8 cellular contexts compared by ENCODE assay signal in genomic region chr6:27177454-27178000, GRCh38.
DNase-seq lines count a peak whose midpoint lies in the region; ATAC-seq, FAIRE-seq and TF ChIP-seq lines count a peak whose summit lies in the region.

No MANE protein-coding gene starts in this region.

- WGBS in neuronal stem cell (ENCODE audit: extremely low coverage in 2 of 2, insufficient read length in 2 of 2, insufficient replicate concordance in 1 of 2), 2 donors, result no CpG with 5 or more reads among the region's 30 CpGs
- WGBS in testis, 2 donors, result 0% methylated on average over 12 to 29 of the region's 30 CpGs

- H4K91ac ChIP-seq in neuronal stem cell (ENCODE audit: low read depth, low read length, poor library complexity), result no peak overlapping the region

- H3K4me2 ChIP-seq in neuronal stem cell (ENCODE audit: insufficient read depth, low read length, poor library complexity, severe bottlenecking), result peak overlapping the region; percentile 67

- CTCF ChIA-PET in RWPE1 (lab: Yijun Ruan, JAX), result interaction anchor here (0.6 to 1.4 kb wide), 3 partner anchors 15 to 659 kb away, joined by 3 to 8 read pairs (median 4); no protein-coding TSS in a partner anchor

- H3K27ac ChIP-seq in RWPE1 (peak overlapping the region; percentile 91), neuronal stem cell (replicated peaks; ENCODE audit: low read length) (peak overlapping the region; percentile 77), testis (peak overlapping the region; percentile 57 to 79)

- peak overlapping the region; percentile 40 for H2AK5ac ChIP-seq in neuronal stem cell (ENCODE audit: low read depth, low read length)

- peaks cover 0 to 2% of the 10 kb centered on the region in 2 donors for H3K4me1 ChIP-seq in neuronal stem cell (ENCODE audit: control insufficient read depth in 2 of 2, insufficient read depth in 1 of 2, low read depth in 1 of 2, low read length in 2 of 2)
- H3K4me1 ChIP-seq in testis, result no peaks in the 10 kb centered on the region

- H2BK15ac ChIP-seq in neuronal stem cell (ENCODE audit: low read length), result peak overlapping the region; percentile 65

- ATAC-seq in GM21529 (IDR thresholded peaks at IDR 0.05; ENCODE audit: unreplicated experiment), result peak; percentile 73

- H3K14ac ChIP-seq in neuronal stem cell (ENCODE audit: low read length), result no peak overlapping the region

- DNase-seq in DMS79 treated with DMSO at 0.1 percent for 48 hours (lab: John Stamatoyannopoulos, UW) (peak; percentile 11), RWPE1 (ENCODE audit: low spot score) (peak; percentile 88), frontal cortex (ENCODE audit: low spot score in 2 of 2) (peak; percentile 58 to 76), neuronal stem cell (ENCODE audit: low spot score) (peak; percentile 87), testis (peak; percentile 84)
- DNase-seq in activated gamma-delta T cell treated with anti-CD3 and anti-CD28 coated beads, Interleukin-2, amount 50 U/mL, for 16 hours (ENCODE audit: low read depth), result peak; percentile 62

- H4K8ac ChIP-seq in neuronal stem cell (ENCODE audit: low read depth, low read length), result no peak overlapping the region

- H3K36me3 ChIP-seq in neuronal stem cell (replicated peaks in 1 of 2; ENCODE audit: control insufficient read depth in 2 of 2, insufficient read depth in 2 of 2, low read length in 2 of 2), result no peaks in the 10 kb centered on the region
- H3K36me3 ChIP-seq in testis (ENCODE audit: low read depth, missing control alignments), result no peaks in the 10 kb centered on the region

- TF ChIP-seq POLR2A in testis (IDR thresholded peaks at IDR 0.05), result no peak

- H2AFZ ChIP-seq in neuronal stem cell (ENCODE audit: low read length), result peak overlapping the region; percentile 99

- H2BK5ac ChIP-seq in neuronal stem cell (ENCODE audit: low read length), result peak overlapping the region; percentile 83

- TF ChIP-seq CTCF in RWPE1 (conservative IDR thresholded peaks at IDR 0.05; ENCODE audit: low read depth) (peak; percentile 79), testis (IDR thresholded peaks at IDR 0.05) (peak in 2 of 3 experiments; percentile 20 to 31)

- TF ChIP-seq RAD21 in Ishikawa (IDR thresholded peaks at IDR 0.05; ENCODE audit: low read depth), result peak; percentile 53

- H2BK120ac ChIP-seq in neuronal stem cell (ENCODE audit: low read depth, low read length), result no peak overlapping the region

- POLR2A ChIA-PET in RWPE1 (lab: Yijun Ruan, JAX; ENCODE audit: low non-redundant PET), result interaction anchor here (0.6 to 0.7 kb wide), 2 partner anchors 890 to 1833 kb away, joined by 6 to 11 read pairs; no protein-coding TSS in a partner anchor

- H3K4me3 ChIP-seq in neuronal stem cell (ENCODE audit: low read length in 2 of 2) (peak overlapping the region; percentile 95 to 99), testis (peak overlapping the region; percentile 67 to 70)

- intact Hi-C loops in testis (cut with DNase I; ENCODE audit: low total_unique reads), result no loop called here

- peaks cover 0 to 14% (median 0%) of the 10 kb centered on the region in 3 experiments for H3K27me3 ChIP-seq in neuronal stem cell (ENCODE audit: control insufficient read depth in 3 of 3, insufficient read depth in 3 of 3, low read depth in 1 of 3, low read length in 3 of 3)
- no peaks in the 10 kb centered on the region for H3K27me3 ChIP-seq in testis

- H2BK12ac ChIP-seq in neuronal stem cell (ENCODE audit: low read length), result no peak overlapping the region

- peaks cover 0 to 3% of the 10 kb centered on the region in 2 donors for H3K9me3 ChIP-seq in neuronal stem cell (replicated peaks in 1 of 2; ENCODE audit: control insufficient read depth in 2 of 2, insufficient read depth in 1 of 2, low read depth in 1 of 2, low read length in 2 of 2)
- H3K9me3 ChIP-seq in testis, result no peaks in the 10 kb centered on the region

- TF ChIP-seq EP300 in Ishikawa (IDR thresholded peaks at IDR 0.05; ENCODE audit: borderline replicate concordance), result no peak

- peak overlapping the region; percentile 96 for H3K18ac ChIP-seq in neuronal stem cell (ENCODE audit: low read length)

- H3K79me1 ChIP-seq in neuronal stem cell (ENCODE audit: low read depth, low read length), result no peaks in the 10 kb centered on the region

- peak overlapping the region; percentile 89 for H3K23ac ChIP-seq in neuronal stem cell (ENCODE audit: low read depth, low read length, poor library complexity)

- peak overlapping the region; percentile 92 for H3K9ac ChIP-seq in neuronal stem cell (ENCODE audit: low read depth, low read length, poor library complexity)

- no peak overlapping the region for H3K4ac ChIP-seq in neuronal stem cell (ENCODE audit: low read length)

- no peak for FAIRE-seq in frontal cortex (lab: Jason Lieb, UNC)

TF ChIP-seq in Ishikawa, 13 proteins besides CTCF, POLR2A, EP300 and RAD21:
- TF ChIP-seq ZBTB7A (IDR thresholded peaks at IDR 0.05; ENCODE audit: low read depth) (peak; percentile 36; the same call in 1 of the 2 replicates), YY1 (IDR thresholded peaks at IDR 0.05; ENCODE audit: low read depth) (no peak)

Comparison
In these comparisons a context has a peak if more than half of its experiments do, and no peak if none do; other contexts are left out.
1. Peak in every context shown above with its lines: DNase-seq, ATAC-seq, H3K4me3 ChIP-seq and H3K27ac ChIP-seq.
2. DNase-seq: peak in every context shown above with its lines; median percentile 88 in RWPE1; 87 in neuronal stem cell; 84 in testis; 67 in frontal cortex; 62 in activated gamma-delta T cell treated with anti-CD3 and anti-CD28 coated beads, Interleukin-2, amount 50 U/mL, for 16 hours; 11 in DMS79 treated with DMSO at 0.1 percent for 48 hours.